Comparison of ENCODE assay signal across 16 cellular contexts in the genomic region with DNA sequence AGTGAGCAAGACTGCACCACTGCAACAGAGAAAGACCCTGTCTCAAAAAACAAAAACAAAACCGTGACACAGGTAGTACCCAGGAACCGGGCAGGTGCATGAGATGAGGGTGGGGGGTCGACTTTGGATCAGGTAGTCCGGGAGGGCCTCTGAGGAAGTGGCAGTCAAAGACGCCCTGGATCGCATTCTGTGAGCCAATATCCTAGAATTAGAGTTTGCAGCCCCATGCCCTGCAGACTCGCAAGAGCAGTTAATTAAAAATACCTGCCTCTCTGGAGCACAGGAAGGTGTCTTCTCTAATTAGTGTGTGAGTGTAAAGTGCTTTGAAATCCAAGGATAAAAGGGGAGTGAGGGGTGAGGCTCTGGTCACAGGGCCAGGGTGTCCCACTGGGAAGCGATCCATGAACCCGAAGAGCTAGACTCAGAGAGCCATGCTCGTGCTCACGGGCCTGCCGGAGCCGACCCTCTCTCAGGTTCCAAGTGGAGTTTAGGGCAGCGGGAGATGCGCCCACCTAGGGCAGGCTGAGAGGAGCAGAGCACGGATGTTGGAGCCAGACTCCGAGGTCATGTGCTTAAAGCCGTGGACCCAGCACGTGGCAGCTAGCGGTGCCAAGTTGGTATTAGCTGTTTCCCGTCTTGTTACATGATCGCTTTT.
"Had no signal": no experiment of that assay in that cellular context is flagged by ENCODE, and none has a peak within 500 bp of the region (broad histone marks: within the 10 kb centered on the region; RNA-seq: fewer than 3 reads in every experiment).

No MANE protein-coding gene starts in this region.

- H3K4me1 ChIP-seq: prostate gland, testis had no signal

- H3K4me3 ChIP-seq: cardiac muscle cell, dorsolateral prefrontal cortex, left lung, prostate gland, skin epidermis, testis had no signal

- H3K36me3 Mint-ChIP-seq: activated CD4-positive, alpha-beta memory T cell treated with anti-CD3 and anti-CD28 coated beads for 36 hours; activated CD8-positive, alpha-beta memory T cell treated with anti-CD3 and anti-CD28 coated beads, Interleukin-2, amount 10 ng/mL, durations not matched to agents 7 days and 5 days; activated naive CD8-positive, alpha-beta T cell treated with anti-CD3 and anti-CD28 coated beads for 36 hours had no signal

- H3K27ac ChIP-seq: cardiac muscle cell, dorsolateral prefrontal cortex, prostate gland, testis had no signal

- H3K4me1 Mint-ChIP-seq: activated B cell treated with CpG ODN at 0.5 μM for 24 hours had no signal

- H3K9me3 ChIP-seq: left lung, prostate gland, testis had no signal

- H3K4me3 Mint-ChIP-seq: activated B cell treated with CpG ODN at 0.5 μM for 24 hours; activated CD4-positive, alpha-beta memory T cell treated with anti-CD3 and anti-CD28 coated beads for 36 hours; activated CD8-positive, alpha-beta memory T cell treated with anti-CD3 and anti-CD28 coated beads, Interleukin-2, amount 10 ng/mL, durations not matched to agents 7 days and 5 days; activated naive CD8-positive, alpha-beta T cell treated with anti-CD3 and anti-CD28 coated beads for 36 hours had no signal

- H3K36me3 ChIP-seq: cardiac muscle cell, left lung, prostate gland had no signal

- ATAC-seq: activated CD8-positive, alpha-beta memory T cell treated with anti-CD3 and anti-CD28 coated beads, Interleukin-2, amount 10 ng/mL, durations not matched to agents 7 days and 5 days; right cardiac atrium had no signal

- H3K9me3 Mint-ChIP-seq: activated B cell treated with CpG ODN at 0.5 μM for 24 hours; activated CD4-positive, alpha-beta memory T cell treated with anti-CD3 and anti-CD28 coated beads for 36 hours; activated naive CD8-positive, alpha-beta T cell treated with anti-CD3 and anti-CD28 coated beads for 36 hours had no signal

- H3K27me3 Mint-ChIP-seq: activated CD4-positive, alpha-beta memory T cell treated with anti-CD3 and anti-CD28 coated beads for 36 hours had no signal

- DNase-seq: activated B cell treated with CpG ODN at 0.5 μM for 24 hours; activated CD4-positive, alpha-beta memory T cell treated with anti-CD3 and anti-CD28 coated beads for 36 hours; activated CD4-positive, alpha-beta T cell treated with anti-CD3 and anti-CD28 coated beads for 4 hours; activated CD8-positive, alpha-beta memory T cell treated with anti-CD3 and anti-CD28 coated beads, Interleukin-2, amount 10 ng/mL, durations not matched to agents 7 days and 5 days; activated naive CD8-positive, alpha-beta T cell treated with anti-CD3 and anti-CD28 coated beads for 36 hours; amniotic stem cell; dorsolateral prefrontal cortex; head of caudate nucleus; kidney; left lung; right cardiac atrium; stimulated activated CD4-positive, alpha-beta T cell treated with anti-CD3 and anti-CD28 coated beads, Interleukin-4, amount 100 ng/mL, for 1 hour; testis had no signal

- H3K27me3 ChIP-seq: cardiac muscle cell, left lung, testis had no signal

- H3K27ac Mint-ChIP-seq: activated B cell treated with CpG ODN at 0.5 μM for 24 hours; activated CD4-positive, alpha-beta memory T cell treated with anti-CD3 and anti-CD28 coated beads for 36 hours; activated CD8-positive, alpha-beta memory T cell treated with anti-CD3 and anti-CD28 coated beads, Interleukin-2, amount 10 ng/mL, durations not matched to agents 7 days and 5 days; activated naive CD8-positive, alpha-beta T cell treated with anti-CD3 and anti-CD28 coated beads for 36 hours had no signal
